ENCODE assay signal across 16 cellular contexts in genomic region chr15:89021224-89021623, GRCh38.
A peak's percentile ranks its signal among the peaks of the same experiment; 100 is the strongest.
DNase-seq lines count a peak whose midpoint lies in the region; ATAC-seq and TF ChIP-seq lines count a peak whose summit lies in the region.
"Had no signal": no experiment of that assay in that cellular context is flagged by ENCODE, and none has a peak within 500 bp of the region (broad histone marks: within the 10 kb centered on the region; RNA-seq: fewer than 3 reads in every experiment).

No MANE protein-coding gene starts in this region.

- H3K9me3 ChIP-seq in right atrium auricular region, result peaks cover 0 to 8% of the 10 kb centered on the region in 2 donors
- H3K9me3 ChIP-seq in sigmoid colon, result peaks cover 0 to 5% (median 0%) of the 10 kb centered on the region in 4 donors

- H3K27me3 ChIP-seq in right atrium auricular region, result no peaks in the 10 kb centered on the region
- no peaks in the 10 kb centered on the region for H3K27me3 ChIP-seq in sigmoid colon
- H3K27me3 ChIP-seq: foreskin keratinocyte had no signal

- TF ChIP-seq EP300 in sigmoid colon (IDR thresholded peaks at IDR 0.05), result peak in 1 of 4 donors; percentile 42

- TF ChIP-seq CTCF in right atrium auricular region (IDR thresholded peaks at IDR 0.05), result no peak
- TF ChIP-seq CTCF in sigmoid colon (IDR thresholded peaks at IDR 0.05), result no peak
- no peak for TF ChIP-seq CTCF in progenitor cell of endocrine pancreas (IDR thresholded peaks at IDR 0.05; ENCODE audit: unreplicated experiment)

- H3K27me3 Mint-ChIP-seq in dendritic cell treated with granulocyte-macrophage colony-stimulating factor and Interleukin-4, amounts not matched to agents 40 ng/mL and 50 ng/mL, for 4 days, result peaks cover 20% of the 10 kb centered on the region
- H3K27me3 Mint-ChIP-seq in activated T-cell treated with anti-CD3 and anti-CD28 coated beads, Interleukin-2, amount 50 U/mL, for 24 hours, result peaks cover 3% of the 10 kb centered on the region
- peaks cover 18% of the 10 kb centered on the region for H3K27me3 Mint-ChIP-seq in progenitor cell of endocrine pancreas

- no peaks in the 10 kb centered on the region for H3K9me3 Mint-ChIP-seq in dendritic cell treated with granulocyte-macrophage colony-stimulating factor and Interleukin-4, amounts not matched to agents 40 ng/mL and 50 ng/mL, for 4 days
- no peaks in the 10 kb centered on the region for H3K9me3 Mint-ChIP-seq in activated T-cell treated with anti-CD3 and anti-CD28 coated beads, Interleukin-2, amount 50 U/mL, for 24 hours
- peaks cover 2% of the 10 kb centered on the region for H3K9me3 Mint-ChIP-seq in progenitor cell of endocrine pancreas (ENCODE audit: low read depth)
- H3K9me3 Mint-ChIP-seq: activated CD4-positive, alpha-beta memory T cell treated with anti-CD3 and anti-CD28 coated beads, Interleukin-2, amount 10 ng/mL, durations not matched to agents 7 days and 5 days had no signal

- H3K4me3 Mint-ChIP-seq in dendritic cell treated with granulocyte-macrophage colony-stimulating factor and Interleukin-4, amounts not matched to agents 40 ng/mL and 50 ng/mL, for 4 days, result no peak overlapping the region
- H3K4me3 Mint-ChIP-seq in activated T-cell treated with anti-CD3 and anti-CD28 coated beads, Interleukin-2, amount 50 U/mL, for 24 hours, result no peak overlapping the region
- H3K4me3 Mint-ChIP-seq in progenitor cell of endocrine pancreas (ENCODE audit: low read depth), result no peak overlapping the region
- H3K4me3 Mint-ChIP-seq: activated CD4-positive, alpha-beta memory T cell treated with anti-CD3 and anti-CD28 coated beads, Interleukin-2, amount 10 ng/mL, durations not matched to agents 7 days and 5 days; CD8-positive, alpha-beta memory T cell; type B pancreatic cell had no signal

- H3K4me3 ChIP-seq in right atrium auricular region (no peak overlapping the region), sigmoid colon (no peak overlapping the region)

- H3K4me1 Mint-ChIP-seq in dendritic cell treated with granulocyte-macrophage colony-stimulating factor and Interleukin-4, amounts not matched to agents 40 ng/mL and 50 ng/mL, for 4 days (ENCODE audit: low read depth), result peaks cover 56% of the 10 kb centered on the region
- H3K4me1 Mint-ChIP-seq in activated T-cell treated with anti-CD3 and anti-CD28 coated beads, Interleukin-2, amount 50 U/mL, for 24 hours (ENCODE audit: low read depth), result peaks cover 15% of the 10 kb centered on the region
- peaks cover 13% of the 10 kb centered on the region for H3K4me1 Mint-ChIP-seq in progenitor cell of endocrine pancreas (ENCODE audit: low read depth)

- H3K27ac Mint-ChIP-seq in dendritic cell treated with granulocyte-macrophage colony-stimulating factor and Interleukin-4, amounts not matched to agents 40 ng/mL and 50 ng/mL, for 4 days, result peak overlapping the region; percentile 74
- H3K27ac Mint-ChIP-seq in activated T-cell treated with anti-CD3 and anti-CD28 coated beads, Interleukin-2, amount 50 U/mL, for 24 hours, result no peak overlapping the region
- H3K27ac Mint-ChIP-seq in progenitor cell of endocrine pancreas, result no peak overlapping the region
- H3K27ac Mint-ChIP-seq: activated CD4-positive, alpha-beta memory T cell treated with anti-CD3 and anti-CD28 coated beads, Interleukin-2, amount 10 ng/mL, durations not matched to agents 7 days and 5 days; naive B cell; type B pancreatic cell had no signal

- no peak for ATAC-seq in left ventricle myocardium superior
- no peak for ATAC-seq in HG02973 (IDR thresholded peaks at IDR 0.05; ENCODE audit: unreplicated experiment)
- ATAC-seq: foreskin keratinocyte had no signal

- peak overlapping the region; percentile 34 to 62 for H3K27ac ChIP-seq in right atrium auricular region
- H3K27ac ChIP-seq in sigmoid colon, result peak overlapping the region; percentile 40 to 86 (median 61)
- H3K27ac ChIP-seq: foreskin keratinocyte had no signal

- WGBS in sigmoid colon, 2 donors, result 44 to 59% methylated on average over 2 of the region's 2 CpGs

- no peak for DNase-seq in right atrium auricular region (ENCODE audit: low spot score)
- no peak for DNase-seq in left ventricle myocardium superior
- no peak for DNase-seq in sigmoid colon
- DNase-seq in iPS-NIHi7 (ENCODE audit: extremely low spot score), result no peak
- no peak for DNase-seq in activated T-cell treated with anti-CD3 and anti-CD28 coated beads, Interleukin-2, amount 50 U/mL, for 24 hours
- DNase-seq in progenitor cell of endocrine pancreas (ENCODE audit: low spot score, unreplicated experiment), result no peak
- DNase-seq: ACHN; activated CD4-positive, alpha-beta memory T cell treated with anti-CD3 and anti-CD28 coated beads, Interleukin-2, amount 10 ng/mL, durations not matched to agents 7 days and 5 days; CD8-positive, alpha-beta memory T cell; foreskin keratinocyte; naive B cell; NCI-H1930; NCI-H510A had no signal

- no peaks in the 10 kb centered on the region for H3K36me3 Mint-ChIP-seq in dendritic cell treated with granulocyte-macrophage colony-stimulating factor and Interleukin-4, amounts not matched to agents 40 ng/mL and 50 ng/mL, for 4 days (ENCODE audit: low read depth)
- H3K36me3 Mint-ChIP-seq in activated T-cell treated with anti-CD3 and anti-CD28 coated beads, Interleukin-2, amount 50 U/mL, for 24 hours (ENCODE audit: low read depth), result no peaks in the 10 kb centered on the region
- no peaks in the 10 kb centered on the region for H3K36me3 Mint-ChIP-seq in progenitor cell of endocrine pancreas (ENCODE audit: insufficient read depth)
- H3K36me3 Mint-ChIP-seq: naive B cell, type B pancreatic cell had no signal

- H3K4me1 ChIP-seq in right atrium auricular region (peaks cover 0 to 35% of the 10 kb centered on the region in 2 donors), sigmoid colon (peaks cover 0 to 37% (median 15%) of the 10 kb centered on the region in 4 donors)

- no peaks in the 10 kb centered on the region for H3K36me3 ChIP-seq in right atrium auricular region
- H3K36me3 ChIP-seq in sigmoid colon, result no peaks in the 10 kb centered on the region

- TF ChIP-seq POLR2A in sigmoid colon (IDR thresholded peaks at IDR 0.05), result no peak

- intact Hi-C loops in left ventricle myocardium superior (cut with micrococcal nuclease), result no loop called here
- intact Hi-C loops in dendritic cell treated with granulocyte-macrophage colony-stimulating factor and Interleukin-4, amounts not matched to agents 40 ng/mL and 50 ng/mL, for 4 days (cut with micrococcal nuclease), result no loop called here
- intact Hi-C loops in sigmoid colon (cut with DNase I), result no loop called here
